Comparison of ENCODE assay signal across 9 cellular contexts in genomic region chr14:106843951-106844483, GRCh38.
A peak's percentile ranks its signal among the peaks of the same experiment; 100 is the strongest.
DNase-seq lines count a peak whose midpoint lies in the region; ATAC-seq and TF ChIP-seq lines count a peak whose summit lies in the region.
"Had no signal": no experiment of that assay in that cellular context is flagged by ENCODE, and none has a peak within 500 bp of the region (broad histone marks: within the 10 kb centered on the region; RNA-seq: fewer than 3 reads in every experiment).

No MANE protein-coding gene starts in this region.

- peak overlapping the region; percentile 74 for H3K27ac Mint-ChIP-seq in activated naive CD8-positive, alpha-beta T cell treated with anti-CD3 and anti-CD28 coated beads, Interleukin-2, amount 50 U/mL, for 24 hours

- no peak for ATAC-seq in activated naive CD8-positive, alpha-beta T cell treated with anti-CD3 and anti-CD28 coated beads, Interleukin-2, amount 50 U/mL, for 24 hours
- ATAC-seq in GM18909 (IDR thresholded peaks at IDR 0.05; ENCODE audit: poor library complexity, unreplicated experiment) (no peak), GM18858 (IDR thresholded peaks at IDR 0.05; ENCODE audit: unreplicated experiment) (no peak)

- peaks cover 6% of the 10 kb centered on the region; the same call in 1 of the 2 replicates for H3K36me3 ChIP-seq in OCI-LY1 (ENCODE audit: insufficient read depth, low read length)

- peaks cover 6% of the 10 kb centered on the region; the same call in 1 of the 2 replicates for H3F3A ChIP-seq in OCI-LY1 (ENCODE audit: insufficient read depth, low read length)

- H3K4me1 Mint-ChIP-seq in activated naive CD8-positive, alpha-beta T cell treated with anti-CD3 and anti-CD28 coated beads, Interleukin-2, amount 50 U/mL, for 24 hours: peaks cover 49% of the 10 kb centered on the region
- H3K4me1 Mint-ChIP-seq: neural crest cell had no signal

- H3K27me3 ChIP-seq in OCI-LY1 (ENCODE audit: insufficient read depth, low read length): no peaks in the 10 kb centered on the region

- no peaks in the 10 kb centered on the region for H3K9me2 ChIP-seq in OCI-LY1 (ENCODE audit: low read depth, low read length)

- no peaks in the 10 kb centered on the region for H3K9me3 ChIP-seq in OCI-LY1 (ENCODE audit: low read length)

- DNase-seq in DMS 273 (lab: John Stamatoyannopoulos, UW; ENCODE audit: unreplicated experiment) (peak; percentile 27), DMS 273 treated with DMSO at 0.1 percent for 48 hours (lab: John Stamatoyannopoulos, UW) (no peak), mucosa of gallbladder (ENCODE audit: low spot score) (peak; percentile 58), NCI-H2171 (lab: John Stamatoyannopoulos, UW) (no peak)
- DNase-seq in activated naive CD8-positive, alpha-beta T cell treated with anti-CD3 and anti-CD28 coated beads, Interleukin-2, amount 50 U/mL, for 24 hours: peak; percentile 36

- H3K4me2 ChIP-seq in OCI-LY1 (ENCODE audit: low read length): peak overlapping the region; percentile 74

- H4K20me1 ChIP-seq in OCI-LY1 (ENCODE audit: insufficient read depth, low read length): no peaks in the 10 kb centered on the region

- H3K27ac ChIP-seq in OCI-LY1 (ENCODE audit: low read depth, low read length, poor library complexity, severe bottlenecking): peak overlapping the region; percentile 99

- H3K36me3 Mint-ChIP-seq in activated naive CD8-positive, alpha-beta T cell treated with anti-CD3 and anti-CD28 coated beads, Interleukin-2, amount 50 U/mL, for 24 hours (ENCODE audit: low read depth): no peaks in the 10 kb centered on the region

- H3K4me3 ChIP-seq in OCI-LY1 (ENCODE audit: low read depth, low read length, poor library complexity, severe bottlenecking): peak overlapping the region; percentile 85

- no peaks in the 10 kb centered on the region for H3K27me3 Mint-ChIP-seq in activated naive CD8-positive, alpha-beta T cell treated with anti-CD3 and anti-CD28 coated beads, Interleukin-2, amount 50 U/mL, for 24 hours

- no peak for TF ChIP-seq CTCF in OCI-LY1 (IDR thresholded peaks at IDR 0.05; ENCODE audit: low read length)

- peaks cover 47% of the 10 kb centered on the region for H3K4me1 ChIP-seq in OCI-LY1 (ENCODE audit: insufficient read depth, low read length, severe bottlenecking)

- H3K4me3 Mint-ChIP-seq in activated naive CD8-positive, alpha-beta T cell treated with anti-CD3 and anti-CD28 coated beads, Interleukin-2, amount 50 U/mL, for 24 hours: peak overlapping the region; percentile 81
- H3K4me3 Mint-ChIP-seq: neural crest cell had no signal

- peak overlapping the region; percentile 98 for H3K9ac ChIP-seq in OCI-LY1 (ENCODE audit: low read length)

- peaks cover 33% of the 10 kb centered on the region for H3K79me2 ChIP-seq in OCI-LY1 (ENCODE audit: insufficient read depth, low read length)

- no peaks in the 10 kb centered on the region for H3K9me3 Mint-ChIP-seq in activated naive CD8-positive, alpha-beta T cell treated with anti-CD3 and anti-CD28 coated beads, Interleukin-2, amount 50 U/mL, for 24 hours

- no peak overlapping the region for H2AFZ ChIP-seq in OCI-LY1 (ENCODE audit: low read length)

Comparison
In these comparisons a context has a peak if more than half of its experiments do, and no peak if none do; other contexts are left out.
1. DNase-seq: peak in DMS 273 (single experiment), activated naive CD8-positive, alpha-beta T cell treated with anti-CD3 and anti-CD28 coated beads, Interleukin-2, amount 50 U/mL, for 24 hours (single experiment) and mucosa of gallbladder (single experiment); none in DMS 273 treated with DMSO at 0.1 percent for 48 hours (single experiment) and NCI-H2171 (single experiment).